ENCODE assay signal across 15 cellular contexts in the genomic region with DNA sequence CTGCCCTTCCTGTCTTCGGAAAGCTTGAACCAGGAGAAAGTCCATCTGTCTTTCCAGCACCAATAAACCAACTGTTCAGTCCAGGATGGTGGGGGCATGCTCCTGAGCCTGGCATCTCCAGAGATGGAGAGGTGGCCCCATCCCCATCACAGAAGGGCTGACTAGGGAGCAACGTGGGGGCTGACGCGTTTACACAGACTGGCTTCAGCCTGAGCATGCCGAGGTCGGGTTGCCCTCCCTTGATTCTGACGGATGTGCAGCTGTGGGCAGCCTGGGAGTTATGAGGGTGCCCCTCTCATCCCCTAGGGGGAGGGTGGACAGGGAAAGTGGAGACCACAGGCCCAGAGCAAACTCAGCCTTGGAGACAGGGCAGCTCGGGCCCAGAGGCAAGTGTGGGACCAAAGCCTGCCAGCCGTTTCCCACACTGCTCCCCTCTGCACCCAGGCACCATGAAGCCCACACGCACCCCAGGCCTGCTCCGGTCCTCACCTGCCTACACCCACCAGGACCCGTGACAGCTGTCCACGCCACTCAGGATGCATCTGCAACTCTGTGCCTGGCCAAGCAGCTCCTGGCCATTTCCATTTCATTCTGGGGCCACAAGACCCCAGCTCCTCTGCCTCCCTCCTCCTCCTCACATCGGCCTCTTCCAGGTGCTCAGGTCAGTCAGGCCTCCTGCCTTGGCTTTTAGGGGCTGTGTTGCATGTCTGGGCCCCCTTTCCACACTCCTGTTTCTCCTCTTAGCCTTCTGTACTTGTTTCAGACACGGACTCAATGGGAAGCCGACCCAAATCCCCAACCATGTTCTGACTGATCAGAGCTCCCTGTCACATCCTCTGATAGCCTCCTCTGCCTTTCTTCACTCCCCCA. TPM values are rescaled to one million over a fixed set of nuclear protein-coding genes. Genes with fewer than 3 reads are reported as not detected.
DNase-seq lines count a peak whose midpoint lies in the region; ATAC-seq and TF ChIP-seq lines count a peak whose summit lies in the region.
"Had no signal": no experiment of that assay in that cellular context is flagged by ENCODE, and none has a peak within 500 bp of the region (broad histone marks: within the 10 kb centered on the region; RNA-seq: fewer than 3 reads in every experiment).

No MANE protein-coding gene starts in this region.

- 91% methylated on average over 8 to 16 of the region's 16 CpGs for WGBS in endodermal cell (ENCODE audit: insufficient coverage in 1 of 2, insufficient read length in 1 of 2), 2 experiments

- H3K36me3 ChIP-seq in endodermal cell (ENCODE audit: control insufficient read depth, insufficient read depth, low read length) = no peaks in the 10 kb centered on the region

- H3K27ac Mint-ChIP-seq in activated T-cell treated with anti-CD3 and anti-CD28 coated beads, Interleukin-2, amount 50 U/mL, for 24 hours = no peak overlapping the region
- no peak overlapping the region for H3K27ac Mint-ChIP-seq in activated T-cell treated with anti-CD3 and anti-CD28 coated beads, Interleukin-2, amount 50 U/mL, for 72 hours
- no peak overlapping the region for H3K27ac Mint-ChIP-seq in endodermal cell
- H3K27ac Mint-ChIP-seq: activated T-helper 2 cell treated with anti-CD3 and anti-CD28 coated beads, Interferon-gamma antibody, Interleukin-2, Interleukin-4, amounts not matched to agents 10 μg/mL and 5 μg/mL and 100 μg/mL, durations not matched to agents 14 hours and 24 hours and 36 hours; CD4-positive, CD25-positive, alpha-beta regulatory T cell; stimulated activated memory B cell treated with anti-CD40 and anti-IgM and Interleukin-4, amounts not matched to agents 10 μg/mL and 1 μg/mL and 100 μg/mL, for 72 hours had no signal

- ATAC-seq in activated T-cell treated with anti-CD3 and anti-CD28 coated beads, Interleukin-2, amount 50 U/mL, for 72 hours (replicated peaks in 1 of 2) = no peak
- ATAC-seq in omental fat pad (ENCODE audit: low FRiP score) (no peak), HG02938 (IDR thresholded peaks at IDR 0.05; ENCODE audit: unreplicated experiment) (no peak)
- no peak for ATAC-seq in stimulated activated naive CD8-positive, alpha-beta T cell treated with anti-CD3 and anti-CD28 coated beads, Interleukin-15, Interleukin-2, amounts not matched to agents 100 U/mL and 50 U/mL, for 24 hours
- ATAC-seq: naive thymus-derived CD8-positive, alpha-beta T cell; stimulated activated memory B cell treated with anti-CD40 and anti-IgM and Interleukin-4, amounts not matched to agents 10 μg/mL and 1 μg/mL and 100 μg/mL, for 72 hours had no signal

- H3K36me3 Mint-ChIP-seq in activated T-cell treated with anti-CD3 and anti-CD28 coated beads, Interleukin-2, amount 50 U/mL, for 24 hours (ENCODE audit: low read depth) = no peaks in the 10 kb centered on the region
- no peaks in the 10 kb centered on the region for H3K36me3 Mint-ChIP-seq in activated T-cell treated with anti-CD3 and anti-CD28 coated beads, Interleukin-2, amount 50 U/mL, for 72 hours (ENCODE audit: insufficient read depth in 2 of 2)
- no peaks in the 10 kb centered on the region for H3K36me3 Mint-ChIP-seq in endodermal cell (ENCODE audit: low read depth)
- H3K36me3 Mint-ChIP-seq: CD4-positive, CD25-positive, alpha-beta regulatory T cell; naive thymus-derived CD8-positive, alpha-beta T cell; stimulated activated memory B cell treated with anti-CD40 and anti-IgM and Interleukin-4, amounts not matched to agents 10 μg/mL and 1 μg/mL and 100 μg/mL, for 72 hours had no signal

- no peak overlapping the region for H3K4me3 ChIP-seq in endodermal cell (ENCODE audit: low read length)
- H3K4me3 ChIP-seq: A549, GM23248 had no signal

- H3K9me3 Mint-ChIP-seq in activated T-cell treated with anti-CD3 and anti-CD28 coated beads, Interleukin-2, amount 50 U/mL, for 24 hours = no peaks in the 10 kb centered on the region
- H3K9me3 Mint-ChIP-seq in activated T-cell treated with anti-CD3 and anti-CD28 coated beads, Interleukin-2, amount 50 U/mL, for 72 hours = no peaks in the 10 kb centered on the region
- no peaks in the 10 kb centered on the region for H3K9me3 Mint-ChIP-seq in endodermal cell
- H3K9me3 Mint-ChIP-seq: activated T-helper 2 cell treated with anti-CD3 and anti-CD28 coated beads, Interferon-gamma antibody, Interleukin-2, Interleukin-4, amounts not matched to agents 10 μg/mL and 5 μg/mL and 100 μg/mL, durations not matched to agents 14 hours and 24 hours and 36 hours; CD4-positive, CD25-positive, alpha-beta regulatory T cell; naive thymus-derived CD8-positive, alpha-beta T cell; stimulated activated memory B cell treated with anti-CD40 and anti-IgM and Interleukin-4, amounts not matched to agents 10 μg/mL and 1 μg/mL and 100 μg/mL, for 72 hours had no signal

- no peak overlapping the region for H3K27ac ChIP-seq in endodermal cell (ENCODE audit: low read depth, low read length)
- H3K27ac ChIP-seq: A549, GM23248 had no signal

- H3K9me3 ChIP-seq in endodermal cell (ENCODE audit: control insufficient read depth, low read length) = no peaks in the 10 kb centered on the region
- H3K9me3 ChIP-seq: A549 had no signal

- TF ChIP-seq CTCF in endodermal cell (conservative IDR thresholded peaks at IDR 0.05) (no peak), omental fat pad (IDR thresholded peaks at IDR 0.05) (no peak)

- peaks cover 25% of the 10 kb centered on the region for H3K27me3 Mint-ChIP-seq in activated T-cell treated with anti-CD3 and anti-CD28 coated beads, Interleukin-2, amount 50 U/mL, for 24 hours
- H3K27me3 Mint-ChIP-seq in activated T-cell treated with anti-CD3 and anti-CD28 coated beads, Interleukin-2, amount 50 U/mL, for 72 hours (ENCODE audit: low read depth) = no peaks in the 10 kb centered on the region
- peaks cover 18% of the 10 kb centered on the region for H3K27me3 Mint-ChIP-seq in endodermal cell (ENCODE audit: insufficient read depth)

- H3K27me3 ChIP-seq in endodermal cell (ENCODE audit: control insufficient read depth, insufficient read depth, low read length, poor library complexity, severe bottlenecking) = no peaks in the 10 kb centered on the region

- no peaks in the 10 kb centered on the region for H3K4me1 ChIP-seq in endodermal cell (ENCODE audit: control insufficient read depth, insufficient read depth, low read length)
- H3K4me1 ChIP-seq: A549 had no signal

- no peak overlapping the region for H3K9ac ChIP-seq in endodermal cell (ENCODE audit: extremely low read depth, low read length, poor library complexity, severe bottlenecking)
- H3K9ac ChIP-seq: GM23248 had no signal

- peak; percentile 22 for DNase-seq in activated T-cell treated with anti-CD3 and anti-CD28 coated beads, Interleukin-2, amount 50 U/mL, for 24 hours
- DNase-seq in activated T-cell treated with anti-CD3 and anti-CD28 coated beads, Interleukin-2, amount 50 U/mL, for 72 hours = no peak
- peak; percentile 35 for DNase-seq in endodermal cell
- DNase-seq in omental fat pad (ENCODE audit: low spot score) = peak; percentile 3
- DNase-seq in ureter (ENCODE audit: low spot score) = peak; percentile 41
- DNase-seq in SIG-M5 (lab: John Stamatoyannopoulos, UW) = no peak
- no peak for DNase-seq in stimulated activated naive CD8-positive, alpha-beta T cell treated with anti-CD3 and anti-CD28 coated beads, Interleukin-15, Interleukin-2, amounts not matched to agents 100 U/mL and 50 U/mL, for 24 hours
- DNase-seq: activated CD4-positive, alpha-beta T cell treated with anti-CD3 and anti-CD28 coated beads for 1 hour; CD4-positive, CD25-positive, alpha-beta regulatory T cell had no signal

- H3K4me3 Mint-ChIP-seq in activated T-cell treated with anti-CD3 and anti-CD28 coated beads, Interleukin-2, amount 50 U/mL, for 24 hours = no peak overlapping the region
- H3K4me3 Mint-ChIP-seq in activated T-cell treated with anti-CD3 and anti-CD28 coated beads, Interleukin-2, amount 50 U/mL, for 72 hours = no peak overlapping the region
- H3K4me3 Mint-ChIP-seq in endodermal cell = no peak overlapping the region
- H3K4me3 Mint-ChIP-seq: CD4-positive, CD25-positive, alpha-beta regulatory T cell; naive thymus-derived CD8-positive, alpha-beta T cell; stimulated activated memory B cell treated with anti-CD40 and anti-IgM and Interleukin-4, amounts not matched to agents 10 μg/mL and 1 μg/mL and 100 μg/mL, for 72 hours had no signal

- H3K4me1 Mint-ChIP-seq in activated T-cell treated with anti-CD3 and anti-CD28 coated beads, Interleukin-2, amount 50 U/mL, for 24 hours (ENCODE audit: low read depth) = no peaks in the 10 kb centered on the region
- no peaks in the 10 kb centered on the region for H3K4me1 Mint-ChIP-seq in activated T-cell treated with anti-CD3 and anti-CD28 coated beads, Interleukin-2, amount 50 U/mL, for 72 hours (ENCODE audit: low read depth)
- H3K4me1 Mint-ChIP-seq in endodermal cell = no peaks in the 10 kb centered on the region
- H3K4me1 Mint-ChIP-seq: CD4-positive, CD25-positive, alpha-beta regulatory T cell had no signal

RNA-seq across cellular contexts. Expression of gene SLC41A3, which starts 48.2 kb away (rescaled TPM):
- 10 to 100 TPM; 32.3 to 34.5 TPM for total RNA-seq in activated T-cell treated with anti-CD3 and anti-CD28 coated beads, Interleukin-2, amount 50 U/mL, for 72 hours
- total RNA-seq in endodermal cell = 10 to 100 TPM; 46.8 to 50.4 TPM
- 48.2 TPM for polyA plus RNA-seq in endodermal cell (2013, experiment 1 of 2)
- polyA plus RNA-seq in endodermal cell (2013, experiment 2 of 2) = 42.7 TPM
- total RNA-seq in omental fat pad = 10 to 100 TPM; 34.5 to 62.3 (median 37.9) TPM
- total RNA-seq in ureter = 72.0 TPM

RNA-seq across cellular contexts. Expression of gene ALDH1L1, which starts 48.3 kb away (rescaled TPM):
- under 1 TPM; 0.21 to 0.48 TPM for total RNA-seq in activated T-cell treated with anti-CD3 and anti-CD28 coated beads, Interleukin-2, amount 50 U/mL, for 72 hours
- total RNA-seq in endodermal cell (1 to 10 TPM; 1.0 to 1.6 TPM), omental fat pad (100 to 1,000 TPM; 125 to 176 (median 150) TPM), ureter (129 TPM)
- 1.6 TPM for polyA plus RNA-seq in endodermal cell (2013, experiment 1 of 2)
- polyA plus RNA-seq in endodermal cell (2013, experiment 2 of 2) = 0.95 TPM
- total RNA-seq: activated T-helper 2 cell treated with anti-CD3 and anti-CD28 coated beads, Interferon-gamma antibody, Interleukin-2, Interleukin-4, amounts not matched to agents 10 μg/mL and 5 μg/mL and 100 μg/mL, durations not matched to agents 14 hours and 24 hours and 36 hours; CD4-positive, CD25-positive, alpha-beta regulatory T cell; GM23248; naive thymus-derived CD8-positive, alpha-beta T cell had no signal
- polyA plus RNA-seq: GM23248; naive thymus-derived CD8-positive, alpha-beta T cell had no signal

Comparison
In these comparisons a context has a peak if more than half of its experiments do, and no peak if none do; other contexts are left out.
1. DNase-seq: peak in activated T-cell treated with anti-CD3 and anti-CD28 coated beads, Interleukin-2, amount 50 U/mL, for 24 hours (single experiment), endodermal cell (single experiment), omental fat pad (single experiment) and ureter (single experiment); none in activated T-cell treated with anti-CD3 and anti-CD28 coated beads, Interleukin-2, amount 50 U/mL, for 72 hours (0 of 2), SIG-M5 (single experiment) and stimulated activated naive CD8-positive, alpha-beta T cell treated with anti-CD3 and anti-CD28 coated beads, Interleukin-15, Interleukin-2, amounts not matched to agents 100 U/mL and 50 U/mL, for 24 hours (single experiment).
2. RNA of gene ALDH1L1, which starts 48.3 kb away (total RNA-seq): 125 to 176 TPM in omental fat pad and 129 TPM in ureter (single experiment); 1.0 to 1.6 TPM in endodermal cell and 0.21 to 0.48 TPM in activated T-cell treated with anti-CD3 and anti-CD28 coated beads, Interleukin-2, amount 50 U/mL, for 72 hours; every median in the first group is over 10 times any median in the second.